ENCODE assay signal across 8 cellular contexts in the genomic region with DNA sequence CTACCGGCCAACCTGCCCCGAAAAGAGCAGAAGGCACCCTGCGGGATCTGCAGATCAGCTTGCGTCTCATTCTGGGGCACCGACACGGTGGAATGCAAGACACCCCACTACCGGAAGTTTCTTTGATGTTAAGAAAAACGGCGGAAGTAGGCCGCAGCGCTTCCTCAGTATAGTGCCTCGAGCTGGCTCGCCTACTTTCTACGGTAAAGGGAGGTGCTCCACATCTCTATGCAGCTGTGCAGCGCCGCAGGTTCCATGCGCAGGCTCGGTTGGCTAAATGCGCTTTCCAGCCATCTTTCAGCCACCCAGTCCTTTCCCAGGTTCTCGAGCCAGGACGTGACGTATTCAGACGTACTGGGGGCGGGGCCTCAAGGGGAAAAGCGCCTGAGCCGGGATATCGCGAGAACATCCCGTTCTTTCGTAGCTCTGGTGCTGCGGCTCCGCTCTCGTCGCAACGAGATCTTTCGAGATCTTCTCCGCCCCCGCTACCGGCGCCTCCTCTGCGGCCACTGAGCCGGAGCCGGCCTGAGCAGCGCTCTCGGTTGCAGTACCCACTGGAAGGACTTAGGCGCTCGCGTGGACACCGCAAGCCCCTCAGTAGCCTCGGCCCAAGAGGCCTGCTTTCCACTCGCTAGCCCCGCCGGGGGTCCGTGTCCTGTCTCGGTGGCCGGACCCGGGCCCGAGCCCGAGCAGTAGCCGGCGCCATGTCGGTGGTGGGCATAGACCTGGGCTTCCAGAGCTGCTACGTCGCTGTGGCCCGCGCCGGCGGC. TPM values are rescaled to one million over a fixed set of nuclear protein-coding genes. Genes with fewer than 3 reads are reported as not detected.
DNase-seq lines count a peak whose midpoint lies in the region; ATAC-seq and TF ChIP-seq lines count a peak whose summit lies in the region.

A gene (plus strand): TSS at position 467 of the 770 bp plus-strand sequence. CDS start 238 bp downstream, at position 705.

- no peak for TF ChIP-seq CTCF in activated B cell treated with CpG ODN at 0.5 μM for 24 hours (IDR thresholded peaks at IDR 0.05)

- DNase-seq in AG08395 (ENCODE audit: low spot score) (peak; percentile 98), NCI-H345 (lab: John Stamatoyannopoulos, UW) (peak; percentile 97), activated B cell treated with CpG ODN at 0.5 μM for 24 hours (peak; percentile 93), caudate nucleus (lab: John Stamatoyannopoulos, UW) (peak; percentile 69 to 99 (median 95)), immature natural killer cell (peak; percentile 97 to 98 (median 98)), smooth muscle cell of the brain vasculature (ENCODE audit: low read depth, low spot score) (peak; percentile 97)

- H3K4me3 Mint-ChIP-seq in activated B cell treated with CpG ODN at 0.5 μM for 24 hours (peak within 1 kb of the TSS; percentile 96), immature natural killer cell (peak within 1 kb of the TSS; percentile 96 to 98 (median 97))

- TF ChIP-seq POLR2A in GM18951 (IDR thresholded peaks at IDR 0.05; ENCODE audit: extremely low read depth, insufficient read depth, insufficient read length), result peak; percentile 91

- in situ Hi-C loops in GM18951 (cut with MboI; ENCODE audit: low sequenced_read_pairs, unreplicated experiment), result no loop called here

- POLR2A ChIA-PET in activated B cell treated with CpG ODN at 0.5 μM for 24 hours (lab: Charles Lee), result interaction anchor here (0.6 to 4.0 kb wide), 31 partner anchors 8 to 1677 kb away, joined by 3 to 132 read pairs (median 4); a partner anchor contains a TSS

- peaks cover 22% of the 10 kb centered on the region for H3K36me3 Mint-ChIP-seq in activated B cell treated with CpG ODN at 0.5 μM for 24 hours (ENCODE audit: low read depth)
- H3K36me3 Mint-ChIP-seq in immature natural killer cell, result no peaks in the 10 kb centered on the region

- CTCF ChIA-PET in activated B cell treated with CpG ODN at 0.5 μM for 24 hours (lab: Charles Lee), result interaction anchor here (1.0 to 1.2 kb wide), 3 partner anchors 19 to 88 kb away, joined by 3 read pairs; a partner anchor contains a TSS

- intact Hi-C loops in activated B cell treated with CpG ODN at 0.5 μM for 24 hours (cut with micrococcal nuclease), result loop anchor here (1.0 to 10.0 kb wide), 9 partner anchors 18 to 1257 kb away; a partner anchor contains a TSS

- peak within 1 kb of the TSS; percentile 100 for H3K27ac ChIP-seq in caudate nucleus (ENCODE audit: low read depth, low read length)

- H3K4me1 Mint-ChIP-seq in activated B cell treated with CpG ODN at 0.5 μM for 24 hours, result peaks cover 64% of the 10 kb centered on the region
- H3K4me1 Mint-ChIP-seq in immature natural killer cell, result peaks cover 53 to 61% of the 10 kb centered on the region in 2 donors

- H3K9me3 Mint-ChIP-seq in activated B cell treated with CpG ODN at 0.5 μM for 24 hours (no peaks in the 10 kb centered on the region), immature natural killer cell (no peaks in the 10 kb centered on the region)

- H3K27me3 Mint-ChIP-seq in activated B cell treated with CpG ODN at 0.5 μM for 24 hours (no peaks in the 10 kb centered on the region), immature natural killer cell (ENCODE audit: low read depth in 3 of 3) (peaks cover 6 to 19% (median 7%) of the 10 kb centered on the region in 3 donors)

- peak within 1 kb of the TSS; percentile 99 for H3K27ac Mint-ChIP-seq in activated B cell treated with CpG ODN at 0.5 μM for 24 hours
- peak within 1 kb of the TSS; percentile 99 to 100 (median 100) for H3K27ac Mint-ChIP-seq in immature natural killer cell

- peak; percentile 78 for ATAC-seq in HG03196 (IDR thresholded peaks at IDR 0.05; ENCODE audit: unreplicated experiment)
- ATAC-seq in activated B cell treated with CpG ODN at 0.5 μM for 24 hours (ENCODE audit: low read depth), result peak; percentile 85

RNA-seq across cellular contexts. Expression of the gene that starts here (rescaled TPM):
- total RNA-seq in activated B cell treated with CpG ODN at 0.5 μM for 24 hours, result 152 and 162 TPM in 2 replicates
- 10 to 100 TPM; 17.3 to 51.3 (median 32.3) TPM for polyA plus RNA-seq in immature natural killer cell

Comparison
In these comparisons a context has a peak if more than half of its experiments do, and no peak if none do; other contexts are left out.
1. Peak in every context shown above with its lines: DNase-seq, ATAC-seq and H3K27ac ChIP-seq.